In the genomic region with DNA sequence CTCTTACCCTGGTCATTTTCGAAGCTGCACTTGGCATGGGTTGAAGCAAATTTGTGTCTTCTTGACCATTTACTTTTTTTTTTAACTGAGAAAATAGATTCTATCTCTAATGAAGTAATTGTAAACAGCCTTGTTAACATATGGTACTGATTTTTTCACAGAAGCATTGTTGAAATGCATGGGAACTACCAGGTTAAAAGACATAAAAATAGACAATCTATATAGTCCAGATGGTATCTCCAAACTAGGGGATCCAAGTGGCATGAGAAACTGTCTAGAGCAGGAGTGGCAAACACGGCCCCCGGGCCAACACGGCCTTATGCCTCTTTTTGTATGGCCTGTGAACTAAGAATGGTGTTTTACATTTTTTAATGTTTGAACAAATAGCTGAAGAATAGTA, we compare ENCODE assay signal across 20 cellular contexts. TPM values are rescaled to one million over a fixed set of nuclear protein-coding genes. Genes with fewer than 3 reads are reported as not detected.
DNase-seq lines count a peak whose midpoint lies in the region; TF ChIP-seq lines count a peak whose summit lies in the region.
"Had no signal": no experiment of that assay in that cellular context is flagged by ENCODE, and none has a peak within 500 bp of the region (broad histone marks: within the 10 kb centered on the region; RNA-seq: fewer than 3 reads in every experiment).

No MANE protein-coding gene starts in this region.

- DNase-seq in NCI-H1694 treated with DMSO at 0.1 percent for 48 hours (lab: John Stamatoyannopoulos, UW): peak; percentile 36
- DNase-seq in NCI-H1694 (lab: John Stamatoyannopoulos, UW): no peak
- peak; percentile 55 for DNase-seq in SK-N-SH
- DNase-seq in fibroblast of the conjunctiva (ENCODE audit: low read depth): peak; percentile 13
- peak; percentile 30 for DNase-seq in osteocyte (ENCODE audit: extremely low spot score, unreplicated experiment)
- DNase-seq in mesendoderm: no peak
- DNase-seq in SK-N-DZ (ENCODE audit: low spot score): no peak
- DNase-seq in NCI-H69 (lab: John Stamatoyannopoulos, UW): no peak
- DNase-seq: Caco-2; CD4-positive, CD25-positive, alpha-beta regulatory T cell; CD8-positive, alpha-beta T cell; DMS153; DND-41; GM23248; H7; HCEC 1CT had no signal

- H3K23ac ChIP-seq in mesendoderm (ENCODE audit: low read length): no peak overlapping the region

- no peaks in the 10 kb centered on the region for H3K4me1 Mint-ChIP-seq in osteocyte (ENCODE audit: unreplicated experiment)
- H3K4me1 Mint-ChIP-seq: B cell; CD4-positive, CD25-positive, alpha-beta regulatory T cell had no signal

- POLR2A ChIA-PET in SK-N-SH (lab: Yijun Ruan, JAX): no interaction called here

- H2BK5ac ChIP-seq in mesendoderm (ENCODE audit: low read length): no peak overlapping the region

- no peaks in the 10 kb centered on the region for H3K9me3 ChIP-seq in SK-N-SH
- H3K9me3 ChIP-seq: BLaER1, Caco-2 had no signal

- no peak overlapping the region for H3K4me3 Mint-ChIP-seq in osteocyte (ENCODE audit: unreplicated experiment)
- H3K4me3 Mint-ChIP-seq: B cell; CD4-positive, CD25-positive, alpha-beta regulatory T cell; CD8-positive, alpha-beta T cell had no signal

- H3K56ac ChIP-seq in mesendoderm (ENCODE audit: low read length): no peak overlapping the region

- H3K27me3 ChIP-seq in SK-N-SH (ENCODE audit: insufficient read depth) (no peaks in the 10 kb centered on the region), mesendoderm (ENCODE audit: insufficient read depth, low read length, poor library complexity) (no peaks in the 10 kb centered on the region)
- H3K27me3 ChIP-seq: BLaER1 had no signal

- no peaks in the 10 kb centered on the region for H4K20me1 ChIP-seq in SK-N-SH (ENCODE audit: insufficient read depth)
- H4K20me1 ChIP-seq: BLaER1 had no signal

- H3K4me2 ChIP-seq in SK-N-SH: no peak overlapping the region
- H3K4me2 ChIP-seq in mesendoderm (ENCODE audit: low read length): no peak overlapping the region
- H3K4me2 ChIP-seq: BLaER1 had no signal

- H3K9me2 ChIP-seq in SK-N-SH: no peaks in the 10 kb centered on the region

- H3K79me2 ChIP-seq in SK-N-SH (ENCODE audit: insufficient read depth): no peaks in the 10 kb centered on the region
- H3K79me2 ChIP-seq in mesendoderm (ENCODE audit: control insufficient read depth, insufficient read depth, low read length): no peaks in the 10 kb centered on the region

- H3F3A ChIP-seq in SK-N-SH (replicated peaks; ENCODE audit: insufficient read depth): no peaks in the 10 kb centered on the region

- no peak overlapping the region for H2AK5ac ChIP-seq in mesendoderm (ENCODE audit: low read length)

- CTCF ChIA-PET in SK-N-SH (lab: Yijun Ruan, JAX): interaction anchor here (0.6 to 5.7 kb wide), 6 partner anchors 9 to 174 kb away, joined by 3 to 25 read pairs (median 3); no protein-coding TSS in a partner anchor

- H3K36me3 ChIP-seq in SK-N-SH (replicated peaks in 1 of 2; ENCODE audit: control insufficient read depth in 1 of 2, insufficient read depth in 2 of 2, low read length in 1 of 2): no peaks in the 10 kb centered on the region
- no peaks in the 10 kb centered on the region for H3K36me3 ChIP-seq in mesendoderm (ENCODE audit: control insufficient read depth, insufficient read depth, low read length)
- H3K36me3 ChIP-seq: BLaER1 had no signal

- WGBS in SK-N-SH (ENCODE audit: low lambda C conversion rate): 17% methylated on average over 4 of the region's 4 CpGs
- no CpG with 5 or more reads among the region's 4 CpGs for WGBS in mesendoderm (ENCODE audit: extremely low coverage, insufficient coverage, low lambda C conversion rate)

- H3K9ac ChIP-seq in SK-N-SH (no peak overlapping the region), mesendoderm (ENCODE audit: low read length) (no peak overlapping the region)
- H3K9ac ChIP-seq: BLaER1, GM23248 had no signal

- H3K27ac ChIP-seq in SK-N-SH (ENCODE audit: low read depth in 2 of 2, low read length in 1 of 2) (peak overlapping the region in 1 of 2 experiments; percentile 90; a peak in 2 of 4 replicates), mesendoderm (ENCODE audit: low read depth, low read length) (no peak overlapping the region)
- H3K27ac ChIP-seq: 22Rv1, BLaER1, C4-2B, GM23248 had no signal

- H4K5ac ChIP-seq in mesendoderm (ENCODE audit: low read length): no peak overlapping the region

- no peak overlapping the region for H2AFZ ChIP-seq in SK-N-SH (ENCODE audit: low read depth)
- H2AFZ ChIP-seq: GM23248 had no signal

- H3K27me3 Mint-ChIP-seq in osteocyte (ENCODE audit: unreplicated experiment): peaks cover 16% of the 10 kb centered on the region

- TF ChIP-seq CTCF in SK-N-SH (IDR thresholded peaks at IDR 0.05) (no peak), osteocyte (IDR thresholded peaks at IDR 0.05) (no peak)

- H4K8ac ChIP-seq in mesendoderm (ENCODE audit: low read depth, low read length): no peak overlapping the region

- no peak overlapping the region for H2BK120ac ChIP-seq in mesendoderm (ENCODE audit: low read depth, low read length)

- no peak overlapping the region for H3K18ac ChIP-seq in mesendoderm (ENCODE audit: low read length)

- no peaks in the 10 kb centered on the region for H3K36me3 Mint-ChIP-seq in osteocyte (ENCODE audit: unreplicated experiment)
- H3K36me3 Mint-ChIP-seq: CD4-positive, CD25-positive, alpha-beta regulatory T cell; CD8-positive, alpha-beta T cell had no signal

- H3K27ac Mint-ChIP-seq in osteocyte (ENCODE audit: unreplicated experiment): no peak overlapping the region
- H3K27ac Mint-ChIP-seq: B cell; CD4-positive, CD25-positive, alpha-beta regulatory T cell; CD8-positive, alpha-beta T cell had no signal

- H3K4me3 ChIP-seq in SK-N-SH (ENCODE audit: low read depth in 2 of 2, low read length in 1 of 2) (no peak overlapping the region), mesendoderm (ENCODE audit: low read length) (no peak overlapping the region)
- H3K4me3 ChIP-seq: BLaER1, GM23248 had no signal

- H3K79me1 ChIP-seq in mesendoderm (ENCODE audit: low read length): no peaks in the 10 kb centered on the region

- TF ChIP-seq EP300 in SK-N-SH (IDR thresholded peaks at IDR 0.05; ENCODE audit: borderline replicate concordance in 1 of 2, low read depth in 1 of 2, low read length in 1 of 2): peak in 1 of 2 experiments; percentile 84; a peak in 2 of 4 replicates

- peaks cover 0 to 43% of the 10 kb centered on the region in 2 experiments; a peak in 2 of 4 replicates for H3K4me1 ChIP-seq in SK-N-SH (ENCODE audit: control insufficient read depth in 1 of 2, insufficient read depth in 2 of 2, low read depth in 1 of 2, low read length in 1 of 2)
- H3K4me1 ChIP-seq in mesendoderm (ENCODE audit: control insufficient read depth, low read depth, low read length): no peaks in the 10 kb centered on the region
- H3K4me1 ChIP-seq: Caco-2 had no signal

- H3K4ac ChIP-seq in mesendoderm (ENCODE audit: low read depth, low read length): no peak overlapping the region

- no peaks in the 10 kb centered on the region for H3K9me3 Mint-ChIP-seq in osteocyte (ENCODE audit: unreplicated experiment)
- H3K9me3 Mint-ChIP-seq: CD4-positive, CD25-positive, alpha-beta regulatory T cell; CD8-positive, alpha-beta T cell had no signal

- TF ChIP-seq RAD21 in SK-N-SH (IDR thresholded peaks at IDR 0.05; ENCODE audit: low read length): peak; percentile 28; the same call in 1 of the 2 replicates

- no peak overlapping the region for H2BK15ac ChIP-seq in mesendoderm (replicated peaks; ENCODE audit: low read depth)

TF ChIP-seq in SK-N-SH, 30 proteins besides CTCF, POLR2A, EP300 and RAD21:
- peak; percentile 55 for TF ChIP-seq TCF12 (IDR thresholded peaks at IDR 0.05)
- peak; percentile 78; the same call in 1 of the 2 replicates for TF ChIP-seq RCOR1 (IDR thresholded peaks at IDR 0.05; ENCODE audit: low read length)
- TF ChIP-seq FOXM1 (IDR thresholded peaks at IDR 0.05; ENCODE audit: low read depth): no peak
- peak; percentile 77 for TF ChIP-seq GATA2 (CRISPR knock-in tag; IDR thresholded peaks at IDR 0.05)
- no peak for TF ChIP-seq PBX3 (IDR thresholded peaks at IDR 0.05)
- peak; percentile 31 for TF ChIP-seq CHD2 (IDR thresholded peaks at IDR 0.05; ENCODE audit: low read length, partially characterized antibody)

RNA-seq across cellular contexts. Expression of gene CACNA1D, which starts 41.9 kb away (rescaled TPM):
- 0.05 and 0.12 TPM in 2 replicates for polyA plus RNA-seq in SK-N-SH (2012; rRNA removed)
- polyA plus RNA-seq in SK-N-SH (2012; cell fraction: cytosol; rRNA removed): 0.04 and 0.14 TPM in 2 replicates
- 0.17 and 0.35 TPM in 2 replicates for polyA plus RNA-seq in SK-N-SH (2012; cell fraction: nucleus; rRNA removed)
- 0.48 and 0.57 TPM in 2 replicates for total RNA-seq in osteocyte
- 0.59 TPM for polyA plus RNA-seq in mesendoderm (2013, experiment 1 of 2)
- polyA plus RNA-seq in mesendoderm (2013, experiment 2 of 2): 0.43 TPM
- not detected in 2 replicates for polyA plus RNA-seq in SK-N-DZ (2014; cell fraction: cytosol; rRNA removed)
- polyA plus RNA-seq in SK-N-DZ (2014; cell fraction: nucleus; rRNA removed): not detected in 2 replicates
- total RNA-seq: CD8-positive, alpha-beta T cell; GM23248 had no signal
- polyA plus RNA-seq: GM23248 had no signal

Comparison
In these comparisons a context has a peak if more than half of its experiments do, and no peak if none do; other contexts are left out.
1. DNase-seq: peak in NCI-H1694 treated with DMSO at 0.1 percent for 48 hours (single experiment), SK-N-SH (single experiment), fibroblast of the conjunctiva (single experiment) and osteocyte (single experiment); none in NCI-H1694 (single experiment), mesendoderm (single experiment), SK-N-DZ (single experiment) and NCI-H69 (single experiment).